In genomic region chr1:156504821-156505678, GRCh38 we compare ENCODE assay signal across 1 cellular context.
TF ChIP-seq lines count a peak whose summit lies in the region.

No MANE protein-coding gene starts in this region.

TF ChIP-seq in HEK293, 187 proteins besides CTCF, POLR2A, EP300 and RAD21 (continued from another document and continues in another):
- peak; percentile 93 for TF ChIP-seq ATF2 (tag by site-specific recombination; IDR thresholded peaks at IDR 0.05; ENCODE audit: low read depth)
- no peak for TF ChIP-seq ZNF280C (tag by site-specific recombination; IDR thresholded peaks at IDR 0.05)
- TF ChIP-seq KLF9 (tag by site-specific recombination; IDR thresholded peaks at IDR 0.05; ENCODE audit: low read depth), result peak; percentile 89
- TF ChIP-seq ZSCAN5A (tag by site-specific recombination; IDR thresholded peaks at IDR 0.05), result no peak
- TF ChIP-seq PRDM10 (tag by site-specific recombination; IDR thresholded peaks at IDR 0.05), result peak; percentile 94
- TF ChIP-seq ZSCAN30 (tag by site-specific recombination; IDR thresholded peaks at IDR 0.05), result peak; percentile 56; the same call in 1 of the 2 replicates
- TF ChIP-seq ZXDB (tag by site-specific recombination; IDR thresholded peaks at IDR 0.05), result peak; percentile 95
- peak; percentile 82 for TF ChIP-seq ZBTB17 (tag by site-specific recombination; IDR thresholded peaks at IDR 0.05)
- peak; percentile 88 for TF ChIP-seq ZBTB8A (tag by site-specific recombination; IDR thresholded peaks at IDR 0.05)
- no peak for TF ChIP-seq ZNF791 (tag by site-specific recombination; IDR thresholded peaks at IDR 0.05)
- TF ChIP-seq ZNF426 (tag by site-specific recombination; IDR thresholded peaks at IDR 0.05), result no peak
- peak; percentile 99 for TF ChIP-seq PATZ1 (tag by site-specific recombination; IDR thresholded peaks at IDR 0.05)
- peak; percentile 71; the same call in 1 of the 2 replicates for TF ChIP-seq WT1 (tag by site-specific recombination; IDR thresholded peaks at IDR 0.05)
- no peak for TF ChIP-seq ZNF707 (tag by site-specific recombination; IDR thresholded peaks at IDR 0.05)
- no peak for TF ChIP-seq SETDB1 (IDR thresholded peaks at IDR 0.05; ENCODE audit: insufficient read length, low read length)
- peak; percentile 95 for TF ChIP-seq ZNF391 (tag by site-specific recombination; IDR thresholded peaks at IDR 0.05; ENCODE audit: borderline replicate concordance, low read depth)
- peak; percentile 87 for TF ChIP-seq ZNF501 (tag by site-specific recombination; IDR thresholded peaks at IDR 0.05)
- peak; percentile 96 for TF ChIP-seq KLF16 (tag by site-specific recombination; IDR thresholded peaks at IDR 0.05)
- TF ChIP-seq ZNF335 (tag by site-specific recombination; conservative IDR thresholded peaks at IDR 0.05), result peak; percentile 97
- TF ChIP-seq ZFP69B (tag by site-specific recombination; IDR thresholded peaks at IDR 0.05), result peak; percentile 100
- TF ChIP-seq ZBTB49 (tag by site-specific recombination; IDR thresholded peaks at IDR 0.05; ENCODE audit: low read depth), result no peak
- peak; percentile 95 for TF ChIP-seq ZEB2 (tag by site-specific recombination; IDR thresholded peaks at IDR 0.05)
- TF ChIP-seq ZNF146 (tag by site-specific recombination; IDR thresholded peaks at IDR 0.05), result 0 out of 2 replicates have a peak, but pooled peaks have one; percentile 36
- peak; percentile 77 for TF ChIP-seq KLF1 (tag by site-specific recombination; IDR thresholded peaks at IDR 0.05)
- peak; percentile 76; the same call in 1 of the 2 replicates for TF ChIP-seq ZNF610 (tag by site-specific recombination; IDR thresholded peaks at IDR 0.05; ENCODE audit: borderline replicate concordance)
- peak; percentile 99 for TF ChIP-seq HIC1 (tag by site-specific recombination; IDR thresholded peaks at IDR 0.05)
- TF ChIP-seq ZNF513 (tag by site-specific recombination; IDR thresholded peaks at IDR 0.05), result no peak
- no peak for TF ChIP-seq ZNF121 (tag by site-specific recombination; IDR thresholded peaks at IDR 0.05)
- peak; percentile 93 for TF ChIP-seq SP7 (tag by site-specific recombination; IDR thresholded peaks at IDR 0.05)
- peak; percentile 71 for TF ChIP-seq ZNF2 (tag by site-specific recombination; IDR thresholded peaks at IDR 0.05)
- peak; percentile 73 for TF ChIP-seq ZNF341 (tag by site-specific recombination; IDR thresholded peaks at IDR 0.05; ENCODE audit: low read depth)
- TF ChIP-seq SCRT2 (tag by site-specific recombination; IDR thresholded peaks at IDR 0.05), result peak; percentile 30; the same call in 1 of the 2 replicates
- peak; percentile 54 for TF ChIP-seq ZBTB26 (tag by site-specific recombination; optimal IDR thresholded peaks at IDR 0.05)
- TF ChIP-seq SP3 (tag by site-specific recombination; IDR thresholded peaks at IDR 0.05), result peak; percentile 96
- no peak for TF ChIP-seq ZNF221 (tag by site-specific recombination; IDR thresholded peaks at IDR 0.05; ENCODE audit: borderline replicate concordance)
- TF ChIP-seq IKZF3 (tag by site-specific recombination; IDR thresholded peaks at IDR 0.05), result peak; percentile 55; the same call in 1 of the 2 replicates
- TF ChIP-seq ZNF624 (tag by site-specific recombination; IDR thresholded peaks at IDR 0.05), result no peak
- peak; percentile 67 for TF ChIP-seq ZBTB20 (tag by site-specific recombination; IDR thresholded peaks at IDR 0.05)
- peak; percentile 87 for TF ChIP-seq ZNF561 (tag by site-specific recombination; IDR thresholded peaks at IDR 0.05; ENCODE audit: borderline replicate concordance)
